ENCODE assay signal across 7 cellular contexts in the genomic region with DNA sequence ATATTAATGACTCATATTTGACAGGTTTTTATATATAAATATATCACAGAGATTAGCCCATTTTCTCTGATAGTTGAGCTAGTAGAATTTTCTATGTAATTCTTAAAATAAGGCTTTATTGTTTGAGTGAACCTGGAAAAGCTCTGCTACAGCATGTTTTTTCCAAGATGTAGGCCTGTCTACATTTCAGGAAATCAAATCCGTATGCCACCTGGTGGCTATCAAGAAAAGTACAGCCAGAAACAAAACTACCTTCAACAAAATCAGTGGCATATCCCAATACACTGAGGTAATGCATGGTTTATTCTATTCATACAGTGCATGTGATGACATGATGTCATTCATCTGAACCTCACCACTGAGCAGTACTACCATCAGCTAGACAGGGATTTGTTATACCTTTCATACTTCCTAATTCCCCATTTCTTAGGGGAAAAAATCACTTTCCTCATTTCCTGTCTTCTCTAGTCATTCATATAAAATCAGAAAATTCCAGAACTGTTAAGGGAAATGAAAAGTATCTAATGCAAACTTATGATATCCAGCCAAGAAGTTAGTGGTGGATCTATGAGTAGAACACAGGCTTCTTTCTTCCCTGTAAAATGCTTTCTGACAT.
DNase-seq lines count a peak whose midpoint lies in the region; ATAC-seq and TF ChIP-seq lines count a peak whose summit lies in the region.

No MANE protein-coding gene starts in this region.

- no peak overlapping the region for H3K27ac ChIP-seq in GM23338 (ENCODE audit: low read depth)

- no peaks in the 10 kb centered on the region for H3F3A ChIP-seq in GM23338 (replicated peaks; ENCODE audit: low read depth)

- ATAC-seq in GM23338 (peak; percentile 42), left ventricle myocardium superior (peak; percentile 48)

- H3K27me3 Mint-ChIP-seq in GM23338 (ENCODE audit: insufficient read depth, low read depth, poor library complexity): peaks cover 2% of the 10 kb centered on the region

- intact Hi-C loops in left ventricle myocardium superior (cut with micrococcal nuclease): no loop called here

- H3K4me3 ChIP-seq in GM12864 (ENCODE audit: low read depth, low read length) (no peak overlapping the region), GM23338 (no peak overlapping the region), WI38 (ENCODE audit: low read depth, low read length) (no peak overlapping the region)

- H3K27me3 ChIP-seq in GM23338 (ENCODE audit: insufficient read depth): no peaks in the 10 kb centered on the region

- DNase-seq in GM12864 (ENCODE audit: low read depth) (no peak), GM23338 (ENCODE audit: low spot score) (peak; percentile 55), NCI-H1105 (lab: John Stamatoyannopoulos, UW) (peak; percentile 59), left ventricle myocardium superior (no peak), superior temporal gyrus (ENCODE audit: extremely low spot score) (peak; percentile 86), KG1 (lab: John Stamatoyannopoulos, UW) (no peak)

- no peaks in the 10 kb centered on the region for H3K9me2 ChIP-seq in GM23338 (ENCODE audit: insufficient read depth)

- no peaks in the 10 kb centered on the region for H3K36me3 Mint-ChIP-seq in GM23338 (ENCODE audit: low read depth)

- H3K4me1 Mint-ChIP-seq in GM23338: no peaks in the 10 kb centered on the region

- no peaks in the 10 kb centered on the region for H3K9me3 Mint-ChIP-seq in GM23338

- H3K4me1 ChIP-seq in GM23338 (ENCODE audit: insufficient read depth): no peaks in the 10 kb centered on the region

- H3K27ac Mint-ChIP-seq in GM23338: no peak overlapping the region

- H3K36me3 ChIP-seq in GM23338 (ENCODE audit: insufficient read depth): no peaks in the 10 kb centered on the region

- H3K4me3 Mint-ChIP-seq in GM23338: no peak overlapping the region

- H2AFZ ChIP-seq in GM23338: no peak overlapping the region

- H3K4me2 ChIP-seq in GM23338: no peak overlapping the region

- no peaks in the 10 kb centered on the region for H3K79me2 ChIP-seq in GM23338 (replicated peaks; ENCODE audit: insufficient read depth)

- H4K20me1 ChIP-seq in GM23338 (replicated peaks; ENCODE audit: insufficient read depth): no peaks in the 10 kb centered on the region

- peak; percentile 69 for TF ChIP-seq CTCF in GM12864 (IDR thresholded peaks at IDR 0.05; ENCODE audit: low read depth, low read length, missing control alignments)
- peak; percentile 69 to 75 for TF ChIP-seq CTCF in GM23338 (conservative IDR thresholded peaks at IDR 0.05; ENCODE audit: low read depth in 2 of 2)
- TF ChIP-seq CTCF in WI38 (IDR thresholded peaks at IDR 0.05; ENCODE audit: low read depth, low read length): peak; percentile 43

TF ChIP-seq in GM23338, 12 proteins besides CTCF, POLR2A, EP300 and RAD21:
- TF ChIP-seq, protein P1, sequence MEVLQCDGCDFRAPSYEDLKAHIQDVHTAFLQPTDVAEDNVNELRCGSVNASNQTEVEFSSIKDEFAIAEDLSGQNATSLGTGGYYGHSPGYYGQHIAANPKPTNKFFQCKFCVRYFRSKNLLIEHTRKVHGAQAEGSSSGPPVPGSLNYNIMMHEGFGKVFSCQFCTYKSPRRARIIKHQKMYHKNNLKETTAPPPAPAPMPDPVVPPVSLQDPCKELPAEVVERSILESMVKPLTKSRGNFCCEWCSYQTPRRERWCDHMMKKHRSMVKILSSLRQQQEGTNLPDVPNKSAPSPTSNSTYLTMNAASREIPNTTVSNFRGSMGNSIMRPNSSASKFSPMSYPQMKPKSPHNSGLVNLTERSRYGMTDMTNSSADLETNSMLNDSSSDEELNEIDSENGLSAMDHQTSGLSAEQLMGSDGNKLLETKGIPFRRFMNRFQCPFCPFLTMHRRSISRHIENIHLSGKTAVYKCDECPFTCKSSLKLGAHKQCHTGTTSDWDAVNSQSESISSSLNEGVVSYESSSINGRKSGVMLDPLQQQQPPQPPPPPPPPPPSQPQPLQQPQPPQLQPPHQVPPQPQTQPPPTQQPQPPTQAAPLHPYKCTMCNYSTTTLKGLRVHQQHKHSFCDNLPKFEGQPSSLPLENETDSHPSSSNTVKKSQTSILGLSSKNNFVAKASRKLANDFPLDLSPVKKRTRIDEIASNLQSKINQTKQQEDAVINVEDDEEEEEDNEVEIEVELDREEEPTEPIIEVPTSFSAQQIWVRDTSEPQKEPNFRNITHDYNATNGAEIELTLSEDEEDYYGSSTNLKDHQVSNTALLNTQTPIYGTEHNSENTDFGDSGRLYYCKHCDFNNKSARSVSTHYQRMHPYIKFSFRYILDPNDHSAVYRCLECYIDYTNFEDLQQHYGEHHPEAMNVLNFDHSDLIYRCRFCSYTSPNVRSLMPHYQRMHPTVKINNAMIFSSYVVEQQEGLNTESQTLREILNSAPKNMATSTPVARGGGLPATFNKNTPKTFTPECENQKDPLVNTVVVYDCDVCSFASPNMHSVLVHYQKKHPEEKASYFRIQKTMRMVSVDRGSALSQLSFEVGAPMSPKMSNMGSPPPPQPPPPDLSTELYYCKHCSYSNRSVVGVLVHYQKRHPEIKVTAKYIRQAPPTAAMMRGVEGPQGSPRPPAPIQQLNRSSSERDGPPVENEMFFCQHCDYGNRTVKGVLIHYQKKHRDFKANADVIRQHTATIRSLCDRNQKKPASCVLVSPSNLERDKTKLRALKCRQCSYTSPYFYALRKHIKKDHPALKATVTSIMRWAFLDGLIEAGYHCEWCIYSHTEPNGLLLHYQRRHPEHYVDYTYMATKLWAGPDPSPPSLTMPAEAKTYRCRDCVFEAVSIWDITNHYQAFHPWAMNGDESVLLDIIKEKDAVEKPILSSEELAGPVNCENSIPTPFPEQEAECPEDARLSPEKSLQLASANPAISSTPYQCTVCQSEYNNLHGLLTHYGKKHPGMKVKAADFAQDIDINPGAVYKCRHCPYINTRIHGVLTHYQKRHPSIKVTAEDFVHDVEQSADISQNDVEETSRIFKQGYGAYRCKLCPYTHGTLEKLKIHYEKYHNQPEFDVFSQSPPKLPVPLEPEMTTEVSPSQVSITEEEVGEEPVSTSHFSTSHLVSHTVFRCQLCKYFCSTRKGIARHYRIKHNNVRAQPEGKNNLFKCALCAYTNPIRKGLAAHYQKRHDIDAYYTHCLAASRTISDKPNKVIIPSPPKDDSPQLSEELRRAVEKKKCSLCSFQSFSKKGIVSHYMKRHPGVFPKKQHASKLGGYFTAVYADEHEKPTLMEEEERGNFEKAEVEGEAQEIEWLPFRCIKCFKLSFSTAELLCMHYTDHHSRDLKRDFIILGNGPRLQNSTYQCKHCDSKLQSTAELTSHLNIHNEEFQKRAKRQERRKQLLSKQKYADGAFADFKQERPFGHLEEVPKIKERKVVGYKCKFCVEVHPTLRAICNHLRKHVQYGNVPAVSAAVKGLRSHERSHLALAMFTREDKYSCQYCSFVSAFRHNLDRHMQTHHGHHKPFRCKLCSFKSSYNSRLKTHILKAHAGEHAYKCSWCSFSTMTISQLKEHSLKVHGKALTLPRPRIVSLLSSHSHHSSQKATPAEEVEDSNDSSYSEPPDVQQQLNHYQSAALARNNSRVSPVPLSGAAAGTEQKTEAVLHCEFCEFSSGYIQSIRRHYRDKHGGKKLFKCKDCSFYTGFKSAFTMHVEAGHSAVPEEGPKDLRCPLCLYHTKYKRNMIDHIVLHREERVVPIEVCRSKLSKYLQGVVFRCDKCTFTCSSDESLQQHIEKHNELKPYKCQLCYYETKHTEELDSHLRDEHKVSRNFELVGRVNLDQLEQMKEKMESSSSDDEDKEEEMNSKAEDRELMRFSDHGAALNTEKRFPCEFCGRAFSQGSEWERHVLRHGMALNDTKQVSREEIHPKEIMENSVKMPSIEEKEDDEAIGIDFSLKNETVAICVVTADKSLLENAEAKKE (CRISPR knock-in tag; IDR thresholded peaks at IDR 0.05): no peak
- no peak for TF ChIP-seq ZNF114 (CRISPR knock-in tag; IDR thresholded peaks at IDR 0.05)
- no peak for TF ChIP-seq EZH2 (IDR thresholded peaks at IDR 0.05; ENCODE audit: low read depth, unreplicated experiment)
- TF ChIP-seq, protein P2, sequence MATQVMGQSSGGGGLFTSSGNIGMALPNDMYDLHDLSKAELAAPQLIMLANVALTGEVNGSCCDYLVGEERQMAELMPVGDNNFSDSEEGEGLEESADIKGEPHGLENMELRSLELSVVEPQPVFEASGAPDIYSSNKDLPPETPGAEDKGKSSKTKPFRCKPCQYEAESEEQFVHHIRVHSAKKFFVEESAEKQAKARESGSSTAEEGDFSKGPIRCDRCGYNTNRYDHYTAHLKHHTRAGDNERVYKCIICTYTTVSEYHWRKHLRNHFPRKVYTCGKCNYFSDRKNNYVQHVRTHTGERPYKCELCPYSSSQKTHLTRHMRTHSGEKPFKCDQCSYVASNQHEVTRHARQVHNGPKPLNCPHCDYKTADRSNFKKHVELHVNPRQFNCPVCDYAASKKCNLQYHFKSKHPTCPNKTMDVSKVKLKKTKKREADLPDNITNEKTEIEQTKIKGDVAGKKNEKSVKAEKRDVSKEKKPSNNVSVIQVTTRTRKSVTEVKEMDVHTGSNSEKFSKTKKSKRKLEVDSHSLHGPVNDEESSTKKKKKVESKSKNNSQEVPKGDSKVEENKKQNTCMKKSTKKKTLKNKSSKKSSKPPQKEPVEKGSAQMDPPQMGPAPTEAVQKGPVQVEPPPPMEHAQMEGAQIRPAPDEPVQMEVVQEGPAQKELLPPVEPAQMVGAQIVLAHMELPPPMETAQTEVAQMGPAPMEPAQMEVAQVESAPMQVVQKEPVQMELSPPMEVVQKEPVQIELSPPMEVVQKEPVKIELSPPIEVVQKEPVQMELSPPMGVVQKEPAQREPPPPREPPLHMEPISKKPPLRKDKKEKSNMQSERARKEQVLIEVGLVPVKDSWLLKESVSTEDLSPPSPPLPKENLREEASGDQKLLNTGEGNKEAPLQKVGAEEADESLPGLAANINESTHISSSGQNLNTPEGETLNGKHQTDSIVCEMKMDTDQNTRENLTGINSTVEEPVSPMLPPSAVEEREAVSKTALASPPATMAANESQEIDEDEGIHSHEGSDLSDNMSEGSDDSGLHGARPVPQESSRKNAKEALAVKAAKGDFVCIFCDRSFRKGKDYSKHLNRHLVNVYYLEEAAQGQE (IDR thresholded peaks at IDR 0.05; ENCODE audit: unreplicated experiment): no peak
- no peak for TF ChIP-seq JUNB (IDR thresholded peaks at IDR 0.05; ENCODE audit: unreplicated experiment)
- TF ChIP-seq CREB1 (CRISPR knock-in tag; IDR thresholded peaks at IDR 0.05; ENCODE audit: low read depth): no peak

Comparison
In these comparisons a context has a peak if more than half of its experiments do, and no peak if none do; other contexts are left out.
1. DNase-seq: peak in GM23338 (single experiment), NCI-H1105 (single experiment) and superior temporal gyrus (single experiment); none in GM12864 (single experiment), left ventricle myocardium superior (single experiment) and KG1 (single experiment).
2. Peak in every context shown above with its lines, with median percentiles within 50 percentile points of each other: CTCF ChIP-seq.